Comparison of ENCODE assay signal across 8 cellular contexts in genomic region chr14:21476925-21477681, GRCh38. TPM values are rescaled to one million over a fixed set of nuclear protein-coding genes. Genes with fewer than 3 reads are reported as not detected.
DNase-seq lines count a peak whose midpoint lies in the region; ATAC-seq and TF ChIP-seq lines count a peak whose summit lies in the region.

Gene RAB2B, minus strand, starts transcription at chr14:21476959. Its CDS starts 87 bp downstream, at chr14:21476872.
Gene TOX4, plus strand, starts transcription at chr14:21477195. Its CDS starts 84 bp downstream, at chr14:21477279.

- no peaks in the 10 kb centered on the region for H3K9me3 ChIP-seq in endodermal cell (ENCODE audit: control insufficient read depth, low read length)

- no peaks in the 10 kb centered on the region for H3K27me3 ChIP-seq in endodermal cell (ENCODE audit: control insufficient read depth, insufficient read depth, low read length, poor library complexity, severe bottlenecking)

- peak within 1 kb of the TSS; percentile 100 for H3K27ac Mint-ChIP-seq in activated CD8-positive, alpha-beta memory T cell treated with anti-CD3 and anti-CD28 coated beads, Interleukin-2, amount 10 ng/mL, durations not matched to agents 7 days and 5 days
- H3K27ac Mint-ChIP-seq in endodermal cell: peak within 1 kb of the TSS; percentile 99

- no peaks in the 10 kb centered on the region for H3K27me3 Mint-ChIP-seq in activated CD8-positive, alpha-beta memory T cell treated with anti-CD3 and anti-CD28 coated beads, Interleukin-2, amount 10 ng/mL, durations not matched to agents 7 days and 5 days
- H3K27me3 Mint-ChIP-seq in endodermal cell (ENCODE audit: insufficient read depth): no peaks in the 10 kb centered on the region

- peak within 1 kb of the TSS; percentile 22 for H3K27ac ChIP-seq in endodermal cell (ENCODE audit: low read depth, low read length)

- ATAC-seq in GM19468 (IDR thresholded peaks at IDR 0.05; ENCODE audit: extremely low read depth, unreplicated experiment): peak; percentile 99
- peak; percentile 98 for ATAC-seq in activated CD8-positive, alpha-beta memory T cell treated with anti-CD3 and anti-CD28 coated beads, Interleukin-2, amount 10 ng/mL, durations not matched to agents 7 days and 5 days

- H3K4me3 ChIP-seq in endodermal cell (ENCODE audit: low read length): peak within 1 kb of the TSS; percentile 95

- peaks cover 38% of the 10 kb centered on the region for H3K4me1 Mint-ChIP-seq in activated CD8-positive, alpha-beta memory T cell treated with anti-CD3 and anti-CD28 coated beads, Interleukin-2, amount 10 ng/mL, durations not matched to agents 7 days and 5 days
- H3K4me1 Mint-ChIP-seq in endodermal cell: peaks cover 13% of the 10 kb centered on the region

- CTCF ChIA-PET in activated CD8-positive, alpha-beta memory T cell treated with anti-CD3 and anti-CD28 coated beads, Interleukin-2, amount 10 ng/mL, durations not matched to agents 7 days and 5 days (lab: Charles Lee): interaction anchor here (0.7 to 4.0 kb wide), 18 partner anchors 11 to 1530 kb away, joined by 3 to 38 read pairs (median 4); partner anchors contain the start of genes CHD8, METTL3, SALL2 and SUPT16H

- DNase-seq in COR-L47 (lab: John Stamatoyannopoulos, UW): peak; percentile 97
- peak; percentile 94 for DNase-seq in HT-29 (ENCODE audit: low spot score)
- peak; percentile 97 to 99 for DNase-seq in NOMO-1 (lab: John Stamatoyannopoulos, UW; ENCODE audit: unreplicated experiment in 2 of 2)
- DNase-seq in activated CD8-positive, alpha-beta memory T cell treated with anti-CD3 and anti-CD28 coated beads, Interleukin-2, amount 10 ng/mL, durations not matched to agents 7 days and 5 days: peak; percentile 97
- peak; percentile 99 for DNase-seq in endodermal cell
- DNase-seq in mesenteric fat pad (ENCODE audit: low spot score): peak; percentile 97
- DNase-seq in stimulated activated CD8-positive, alpha-beta memory T cell treated with anti-CD3 and anti-CD28 coated beads, Interleukin-15, amount 100 ng/mL, for 4 hours (ENCODE audit: low read depth in 2 of 2): peak; percentile 84 to 93

- H3K9ac ChIP-seq in endodermal cell (ENCODE audit: extremely low read depth, low read length, poor library complexity, severe bottlenecking): peak within 1 kb of the TSS; percentile 75

- peaks cover 33% of the 10 kb centered on the region for H3K36me3 ChIP-seq in endodermal cell (ENCODE audit: control insufficient read depth, insufficient read depth, low read length)

- WGBS in endodermal cell (ENCODE audit: insufficient coverage in 1 of 2, insufficient read length in 1 of 2), 2 experiments: 0% methylated on average over 13 to 49 of the region's 49 CpGs

- H3K9me3 Mint-ChIP-seq in activated CD8-positive, alpha-beta memory T cell treated with anti-CD3 and anti-CD28 coated beads, Interleukin-2, amount 10 ng/mL, durations not matched to agents 7 days and 5 days (ENCODE audit: low read depth): no peaks in the 10 kb centered on the region
- H3K9me3 Mint-ChIP-seq in endodermal cell: no peaks in the 10 kb centered on the region

- peak within 1 kb of the TSS; percentile 99 for H3K4me3 Mint-ChIP-seq in activated CD8-positive, alpha-beta memory T cell treated with anti-CD3 and anti-CD28 coated beads, Interleukin-2, amount 10 ng/mL, durations not matched to agents 7 days and 5 days
- peak within 1 kb of the TSS; percentile 100 for H3K4me3 Mint-ChIP-seq in endodermal cell

- peaks cover 18% of the 10 kb centered on the region for H3K36me3 Mint-ChIP-seq in activated CD8-positive, alpha-beta memory T cell treated with anti-CD3 and anti-CD28 coated beads, Interleukin-2, amount 10 ng/mL, durations not matched to agents 7 days and 5 days
- H3K36me3 Mint-ChIP-seq in endodermal cell (ENCODE audit: low read depth): peaks cover 31% of the 10 kb centered on the region

- H3K4me1 ChIP-seq in endodermal cell (ENCODE audit: control insufficient read depth, insufficient read depth, low read length): peaks cover 5% of the 10 kb centered on the region

- peak; percentile 96 for TF ChIP-seq CTCF in endodermal cell (conservative IDR thresholded peaks at IDR 0.05)

RNA-seq across cellular contexts. Expression of gene RAB2B, which starts in this region (rescaled TPM):
- 4.4 and 6.4 TPM in 2 replicates for total RNA-seq in HT-29 (2014; rRNA removed; shearing (Covaris generic))
- total RNA-seq in activated CD8-positive, alpha-beta memory T cell treated with anti-CD3 and anti-CD28 coated beads, Interleukin-2, amount 10 ng/mL, durations not matched to agents 7 days and 5 days: 10 to 100 TPM; 26.1 to 28.2 TPM
- 10 to 100 TPM; 41.2 to 42.9 TPM for total RNA-seq in endodermal cell
- 33.2 TPM for polyA plus RNA-seq in endodermal cell (2013, experiment 1 of 2)
- 30.2 TPM for polyA plus RNA-seq in endodermal cell (2013, experiment 2 of 2)
- 24.2 TPM for total RNA-seq in mesenteric fat pad

RNA-seq across cellular contexts. Expression of gene TOX4, which starts in this region (rescaled TPM):
- 16.0 and 20.3 TPM in 2 replicates for total RNA-seq in HT-29 (2014; rRNA removed; shearing (Covaris generic))
- 10 to 100 TPM; 72.7 to 87.1 TPM for total RNA-seq in activated CD8-positive, alpha-beta memory T cell treated with anti-CD3 and anti-CD28 coated beads, Interleukin-2, amount 10 ng/mL, durations not matched to agents 7 days and 5 days
- total RNA-seq in endodermal cell (10 to 100 TPM; 60.0 to 61.5 TPM), mesenteric fat pad (85.0 TPM)
- polyA plus RNA-seq in endodermal cell (2013, experiment 1 of 2): 46.4 TPM
- polyA plus RNA-seq in endodermal cell (2013, experiment 2 of 2): 40.8 TPM

Comparison
In these comparisons a context has a peak if more than half of its experiments do, and no peak if none do; other contexts are left out.
1. Peak in every context shown above with its lines: DNase-seq, ATAC-seq, H3K4me3 ChIP-seq and H3K27ac ChIP-seq.